1 cellular context compared by ENCODE assay signal in the genomic region with DNA sequence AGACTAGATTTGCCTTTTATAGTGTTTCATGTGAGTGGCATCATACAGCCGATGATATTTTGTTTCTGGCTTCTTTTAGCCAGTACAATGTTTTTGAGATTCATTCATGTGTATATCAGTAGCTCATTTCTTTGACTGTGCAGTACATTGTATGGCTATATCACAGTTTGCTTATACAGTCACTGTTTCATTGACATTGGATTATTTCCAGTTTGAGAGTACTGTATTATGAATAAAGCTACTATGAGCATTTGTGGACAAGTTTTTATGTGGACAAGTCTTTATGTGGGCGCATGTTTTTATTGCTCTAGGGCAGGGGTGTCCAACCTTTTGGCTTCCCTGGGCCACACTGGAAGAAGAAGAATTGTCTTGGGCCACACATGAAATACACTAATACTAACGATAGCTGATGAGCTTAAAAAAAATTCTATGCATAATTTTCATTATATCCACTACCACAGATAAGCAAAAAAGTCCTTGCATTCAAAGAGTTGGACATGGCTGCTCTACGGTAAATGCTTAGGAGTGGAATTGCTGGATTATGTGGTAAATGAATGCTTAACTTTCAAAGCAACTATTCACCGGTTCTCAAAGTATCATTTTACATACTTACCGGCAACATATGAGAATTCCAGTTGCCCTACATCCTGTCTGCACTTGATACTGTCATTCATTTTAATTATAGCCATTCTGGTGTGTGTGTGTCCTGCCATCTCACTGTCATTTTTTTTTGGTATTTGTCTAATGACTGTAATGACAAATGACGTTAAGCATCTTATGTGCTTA.
TF ChIP-seq lines count a peak whose summit lies in the region.

No MANE protein-coding gene starts in this region.

TF ChIP-seq in HEK293, 187 proteins besides CTCF, POLR2A, EP300 and RAD21 (continued from another document):
- TF ChIP-seq, protein P1, sequence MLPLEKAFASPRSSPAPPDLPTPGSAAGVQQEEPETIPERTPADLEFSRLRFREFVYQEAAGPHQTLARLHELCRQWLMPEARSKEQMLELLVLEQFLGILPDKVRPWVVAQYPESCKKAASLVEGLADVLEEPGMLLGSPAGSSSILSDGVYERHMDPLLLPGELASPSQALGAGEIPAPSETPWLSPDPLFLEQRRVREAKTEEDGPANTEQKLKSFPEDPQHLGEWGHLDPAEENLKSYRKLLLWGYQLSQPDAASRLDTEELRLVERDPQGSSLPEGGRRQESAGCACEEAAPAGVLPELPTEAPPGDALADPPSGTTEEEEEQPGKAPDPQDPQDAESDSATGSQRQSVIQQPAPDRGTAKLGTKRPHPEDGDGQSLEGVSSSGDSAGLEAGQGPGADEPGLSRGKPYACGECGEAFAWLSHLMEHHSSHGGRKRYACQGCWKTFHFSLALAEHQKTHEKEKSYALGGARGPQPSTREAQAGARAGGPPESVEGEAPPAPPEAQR (tag by site-specific recombination; IDR thresholded peaks at IDR 0.05): no peak
- TF ChIP-seq, protein P2, sequence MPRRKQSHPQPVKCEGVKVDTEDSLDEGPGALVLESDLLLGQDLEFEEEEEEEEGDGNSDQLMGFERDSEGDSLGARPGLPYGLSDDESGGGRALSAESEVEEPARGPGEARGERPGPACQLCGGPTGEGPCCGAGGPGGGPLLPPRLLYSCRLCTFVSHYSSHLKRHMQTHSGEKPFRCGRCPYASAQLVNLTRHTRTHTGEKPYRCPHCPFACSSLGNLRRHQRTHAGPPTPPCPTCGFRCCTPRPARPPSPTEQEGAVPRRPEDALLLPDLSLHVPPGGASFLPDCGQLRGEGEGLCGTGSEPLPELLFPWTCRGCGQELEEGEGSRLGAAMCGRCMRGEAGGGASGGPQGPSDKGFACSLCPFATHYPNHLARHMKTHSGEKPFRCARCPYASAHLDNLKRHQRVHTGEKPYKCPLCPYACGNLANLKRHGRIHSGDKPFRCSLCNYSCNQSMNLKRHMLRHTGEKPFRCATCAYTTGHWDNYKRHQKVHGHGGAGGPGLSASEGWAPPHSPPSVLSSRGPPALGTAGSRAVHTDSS (tag by site-specific recombination; IDR thresholded peaks at IDR 0.05): no peak
- no peak for TF ChIP-seq ZNF600 (tag by site-specific recombination; IDR thresholded peaks at IDR 0.05)
- no peak for TF ChIP-seq ZFP37 (tag by site-specific recombination; IDR thresholded peaks at IDR 0.05)
- TF ChIP-seq, protein P3, sequence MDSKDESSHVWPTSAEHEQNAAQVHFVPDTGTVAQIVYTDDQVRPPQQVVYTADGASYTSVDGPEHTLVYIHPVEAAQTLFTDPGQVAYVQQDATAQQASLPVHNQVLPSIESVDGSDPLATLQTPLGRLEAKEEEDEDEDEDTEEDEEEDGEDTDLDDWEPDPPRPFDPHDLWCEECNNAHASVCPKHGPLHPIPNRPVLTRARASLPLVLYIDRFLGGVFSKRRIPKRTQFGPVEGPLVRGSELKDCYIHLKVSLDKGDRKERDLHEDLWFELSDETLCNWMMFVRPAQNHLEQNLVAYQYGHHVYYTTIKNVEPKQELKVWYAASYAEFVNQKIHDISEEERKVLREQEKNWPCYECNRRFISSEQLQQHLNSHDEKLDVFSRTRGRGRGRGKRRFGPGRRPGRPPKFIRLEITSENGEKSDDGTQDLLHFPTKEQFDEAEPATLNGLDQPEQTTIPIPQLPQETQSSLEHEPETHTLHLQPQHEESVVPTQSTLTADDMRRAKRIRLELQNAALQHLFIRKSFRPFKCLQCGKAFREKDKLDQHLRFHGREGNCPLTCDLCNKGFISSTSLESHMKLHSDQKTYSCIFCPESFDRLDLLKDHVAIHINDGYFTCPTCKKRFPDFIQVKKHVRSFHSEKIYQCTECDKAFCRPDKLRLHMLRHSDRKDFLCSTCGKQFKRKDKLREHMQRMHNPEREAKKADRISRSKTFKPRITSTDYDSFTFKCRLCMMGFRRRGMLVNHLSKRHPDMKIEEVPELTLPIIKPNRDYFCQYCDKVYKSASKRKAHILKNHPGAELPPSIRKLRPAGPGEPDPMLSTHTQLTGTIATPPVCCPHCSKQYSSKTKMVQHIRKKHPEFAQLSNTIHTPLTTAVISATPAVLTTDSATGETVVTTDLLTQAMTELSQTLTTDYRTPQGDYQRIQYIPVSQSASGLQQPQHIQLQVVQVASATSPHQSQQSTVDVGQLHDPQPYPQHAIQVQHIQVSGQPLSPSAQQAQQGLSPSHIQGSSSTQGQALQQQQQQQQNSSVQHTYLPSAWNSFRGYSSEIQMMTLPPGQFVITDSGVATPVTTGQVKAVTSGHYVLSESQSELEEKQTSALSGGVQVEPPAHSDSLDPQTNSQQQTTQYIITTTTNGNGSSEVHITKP (tag by site-specific recombination; IDR thresholded peaks at IDR 0.05): no peak
- TF ChIP-seq SCRT2 (tag by site-specific recombination; IDR thresholded peaks at IDR 0.05): no peak
- TF ChIP-seq YY2 (tag by site-specific recombination; IDR thresholded peaks at IDR 0.05): no peak
- no peak for TF ChIP-seq ZEB2 (tag by site-specific recombination; IDR thresholded peaks at IDR 0.05)
- TF ChIP-seq, protein P4, sequence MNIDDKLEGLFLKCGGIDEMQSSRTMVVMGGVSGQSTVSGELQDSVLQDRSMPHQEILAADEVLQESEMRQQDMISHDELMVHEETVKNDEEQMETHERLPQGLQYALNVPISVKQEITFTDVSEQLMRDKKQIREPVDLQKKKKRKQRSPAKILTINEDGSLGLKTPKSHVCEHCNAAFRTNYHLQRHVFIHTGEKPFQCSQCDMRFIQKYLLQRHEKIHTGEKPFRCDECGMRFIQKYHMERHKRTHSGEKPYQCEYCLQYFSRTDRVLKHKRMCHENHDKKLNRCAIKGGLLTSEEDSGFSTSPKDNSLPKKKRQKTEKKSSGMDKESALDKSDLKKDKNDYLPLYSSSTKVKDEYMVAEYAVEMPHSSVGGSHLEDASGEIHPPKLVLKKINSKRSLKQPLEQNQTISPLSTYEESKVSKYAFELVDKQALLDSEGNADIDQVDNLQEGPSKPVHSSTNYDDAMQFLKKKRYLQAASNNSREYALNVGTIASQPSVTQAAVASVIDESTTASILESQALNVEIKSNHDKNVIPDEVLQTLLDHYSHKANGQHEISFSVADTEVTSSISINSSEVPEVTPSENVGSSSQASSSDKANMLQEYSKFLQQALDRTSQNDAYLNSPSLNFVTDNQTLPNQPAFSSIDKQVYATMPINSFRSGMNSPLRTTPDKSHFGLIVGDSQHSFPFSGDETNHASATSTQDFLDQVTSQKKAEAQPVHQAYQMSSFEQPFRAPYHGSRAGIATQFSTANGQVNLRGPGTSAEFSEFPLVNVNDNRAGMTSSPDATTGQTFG (tag by site-specific recombination; IDR thresholded peaks at IDR 0.05; ENCODE audit: borderline replicate concordance): no peak
- no peak for TF ChIP-seq ZNF211 (tag by site-specific recombination; IDR thresholded peaks at IDR 0.05; ENCODE audit: low read depth)
- TF ChIP-seq, protein P5, sequence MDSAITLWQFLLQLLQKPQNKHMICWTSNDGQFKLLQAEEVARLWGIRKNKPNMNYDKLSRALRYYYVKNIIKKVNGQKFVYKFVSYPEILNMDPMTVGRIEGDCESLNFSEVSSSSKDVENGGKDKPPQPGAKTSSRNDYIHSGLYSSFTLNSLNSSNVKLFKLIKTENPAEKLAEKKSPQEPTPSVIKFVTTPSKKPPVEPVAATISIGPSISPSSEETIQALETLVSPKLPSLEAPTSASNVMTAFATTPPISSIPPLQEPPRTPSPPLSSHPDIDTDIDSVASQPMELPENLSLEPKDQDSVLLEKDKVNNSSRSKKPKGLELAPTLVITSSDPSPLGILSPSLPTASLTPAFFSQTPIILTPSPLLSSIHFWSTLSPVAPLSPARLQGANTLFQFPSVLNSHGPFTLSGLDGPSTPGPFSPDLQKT (IDR thresholded peaks at IDR 0.05; ENCODE audit: borderline replicate concordance, low read depth, low read length): no peak
- TF ChIP-seq, protein P6, sequence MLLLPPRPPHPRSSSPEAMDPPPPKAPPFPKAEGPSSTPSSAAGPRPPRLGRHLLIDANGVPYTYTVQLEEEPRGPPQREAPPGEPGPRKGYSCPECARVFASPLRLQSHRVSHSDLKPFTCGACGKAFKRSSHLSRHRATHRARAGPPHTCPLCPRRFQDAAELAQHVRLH (tag by site-specific recombination; IDR thresholded peaks at IDR 0.05): no peak
- TF ChIP-seq, protein P7, sequence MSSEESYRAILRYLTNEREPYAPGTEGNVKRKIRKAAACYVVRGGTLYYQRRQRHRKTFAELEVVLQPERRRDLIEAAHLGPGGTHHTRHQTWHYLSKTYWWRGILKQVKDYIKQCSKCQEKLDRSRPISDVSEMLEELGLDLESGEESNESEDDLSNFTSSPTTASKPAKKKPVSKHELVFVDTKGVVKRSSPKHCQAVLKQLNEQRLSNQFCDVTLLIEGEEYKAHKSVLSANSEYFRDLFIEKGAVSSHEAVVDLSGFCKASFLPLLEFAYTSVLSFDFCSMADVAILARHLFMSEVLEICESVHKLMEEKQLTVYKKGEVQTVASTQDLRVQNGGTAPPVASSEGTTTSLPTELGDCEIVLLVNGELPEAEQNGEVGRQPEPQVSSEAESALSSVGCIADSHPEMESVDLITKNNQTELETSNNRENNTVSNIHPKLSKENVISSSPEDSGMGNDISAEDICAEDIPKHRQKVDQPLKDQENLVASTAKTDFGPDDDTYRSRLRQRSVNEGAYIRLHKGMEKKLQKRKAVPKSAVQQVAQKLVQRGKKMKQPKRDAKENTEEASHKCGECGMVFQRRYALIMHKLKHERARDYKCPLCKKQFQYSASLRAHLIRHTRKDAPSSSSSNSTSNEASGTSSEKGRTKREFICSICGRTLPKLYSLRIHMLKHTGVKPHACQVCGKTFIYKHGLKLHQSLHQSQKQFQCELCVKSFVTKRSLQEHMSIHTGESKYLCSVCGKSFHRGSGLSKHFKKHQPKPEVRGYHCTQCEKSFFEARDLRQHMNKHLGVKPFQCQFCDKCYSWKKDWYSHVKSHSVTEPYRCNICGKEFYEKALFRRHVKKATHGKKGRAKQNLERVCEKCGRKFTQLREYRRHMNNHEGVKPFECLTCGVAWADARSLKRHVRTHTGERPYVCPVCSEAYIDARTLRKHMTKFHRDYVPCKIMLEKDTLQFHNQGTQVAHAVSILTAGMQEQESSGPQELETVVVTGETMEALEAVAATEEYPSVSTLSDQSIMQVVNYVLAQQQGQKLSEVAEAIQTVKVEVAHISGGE (tag by site-specific recombination; conservative IDR thresholded peaks at IDR 0.05; ENCODE audit: low read depth): no peak
- TF ChIP-seq ZNF530 (tag by site-specific recombination; IDR thresholded peaks at IDR 0.05; ENCODE audit: low read depth): no peak
- peak; percentile 39; the same call in 1 of the 2 replicates for TF ChIP-seq SP7 (tag by site-specific recombination; IDR thresholded peaks at IDR 0.05)
- TF ChIP-seq, protein P8, sequence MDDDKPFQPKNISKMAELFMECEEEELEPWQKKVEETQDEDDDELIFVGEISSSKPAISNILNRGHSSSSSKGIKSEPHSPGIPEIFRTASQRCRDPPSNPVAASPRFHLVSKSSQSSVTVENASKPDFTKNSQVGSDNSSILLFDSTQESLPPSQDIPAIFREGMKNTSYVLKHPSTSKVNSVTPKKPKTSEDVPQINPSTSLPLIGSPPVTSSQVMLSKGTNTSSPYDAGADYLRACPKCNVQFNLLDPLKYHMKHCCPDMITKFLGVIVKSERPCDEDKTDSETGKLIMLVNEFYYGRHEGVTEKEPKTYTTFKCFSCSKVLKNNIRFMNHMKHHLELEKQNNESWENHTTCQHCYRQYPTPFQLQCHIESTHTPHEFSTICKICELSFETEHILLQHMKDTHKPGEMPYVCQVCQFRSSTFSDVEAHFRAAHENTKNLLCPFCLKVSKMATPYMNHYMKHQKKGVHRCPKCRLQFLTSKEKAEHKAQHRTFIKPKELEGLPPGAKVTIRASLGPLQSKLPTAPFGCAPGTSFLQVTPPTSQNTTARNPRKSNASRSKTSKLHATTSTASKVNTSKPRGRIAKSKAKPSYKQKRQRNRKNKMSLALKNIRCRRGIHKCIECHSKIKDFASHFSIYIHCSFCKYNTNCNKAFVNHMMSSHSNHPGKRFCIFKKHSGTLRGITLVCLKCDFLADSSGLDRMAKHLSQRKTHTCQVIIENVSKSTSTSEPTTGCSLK (tag by site-specific recombination; IDR thresholded peaks at IDR 0.05): no peak
- peak; percentile 87 for TF ChIP-seq SETDB1 (IDR thresholded peaks at IDR 0.05; ENCODE audit: insufficient read length, low read length)
